Comparison of ENCODE assay signal across 1 cellular context in the genomic region with DNA sequence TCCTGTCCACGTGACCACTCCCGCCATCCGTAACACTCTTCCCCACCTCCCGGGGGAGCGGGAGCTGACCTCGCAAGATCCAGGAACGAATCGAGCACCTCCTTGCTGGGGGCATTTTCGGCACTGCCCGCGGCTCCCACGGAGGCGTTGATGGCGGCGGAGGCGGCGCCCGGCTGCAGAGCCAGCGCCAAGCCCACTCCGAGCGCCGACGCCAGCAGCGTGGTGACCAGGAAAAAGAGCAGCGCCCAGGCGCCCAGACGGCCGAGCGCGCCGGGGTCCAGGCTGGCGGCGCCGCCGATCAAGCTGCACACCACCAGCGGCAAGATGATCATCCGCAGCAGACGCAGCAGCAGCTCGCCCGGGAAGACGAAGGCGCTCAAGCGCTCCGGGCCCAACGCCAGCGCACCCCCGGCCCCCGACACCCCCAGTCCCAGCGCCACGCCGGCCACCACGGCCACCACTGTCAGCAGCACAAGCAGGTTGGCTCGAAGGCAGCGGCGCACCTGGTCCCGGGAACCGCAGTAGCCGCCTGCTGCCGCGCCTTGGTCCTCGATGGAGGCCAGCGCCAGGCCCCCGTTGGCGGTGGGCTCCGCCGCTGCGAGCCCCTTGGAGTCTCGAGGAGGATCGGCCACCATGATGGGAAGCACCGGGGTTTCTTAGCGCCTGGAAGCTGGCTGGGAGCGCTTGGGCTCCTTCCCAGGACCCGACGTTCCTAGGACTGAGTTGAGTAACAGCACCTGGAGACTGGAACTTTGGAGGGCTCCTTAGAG.
A peak's percentile ranks its signal among the peaks of the same experiment; 100 is the strongest.
TF ChIP-seq lines count a peak whose summit lies in the region.

No MANE protein-coding gene starts in this region.

TF ChIP-seq in GM12878, 131 proteins besides CTCF, POLR2A, EP300 and RAD21 (continued from another document):
- TF ChIP-seq NFIC (IDR thresholded peaks at IDR 0.05; ENCODE audit: low read depth, low read length) (no peak), CEBPB (IDR thresholded peaks at IDR 0.05; ENCODE audit: borderline replicate concordance in 1 of 2, low read depth in 2 of 2, low read length in 2 of 2) (no peak), BCL3 (IDR thresholded peaks at IDR 0.05; ENCODE audit: borderline replicate concordance, insufficient read depth, low read depth, low read length, poor library complexity, severe bottlenecking) (no peak), LARP7 (IDR thresholded peaks at IDR 0.05) (peak; percentile 51), ZSCAN29 (IDR thresholded peaks at IDR 0.05) (no peak), ETV6 (conservative IDR thresholded peaks at IDR 0.05 in 1 of 2, IDR thresholded peaks at IDR 0.05 in 1 of 2; ENCODE audit: borderline replicate concordance in 1 of 2, low read depth in 1 of 2) (no peak)
TF ChIP-seq in GM12878: peak in this region for 9.
